31 cellular contexts compared by ENCODE assay signal in the genomic region with DNA sequence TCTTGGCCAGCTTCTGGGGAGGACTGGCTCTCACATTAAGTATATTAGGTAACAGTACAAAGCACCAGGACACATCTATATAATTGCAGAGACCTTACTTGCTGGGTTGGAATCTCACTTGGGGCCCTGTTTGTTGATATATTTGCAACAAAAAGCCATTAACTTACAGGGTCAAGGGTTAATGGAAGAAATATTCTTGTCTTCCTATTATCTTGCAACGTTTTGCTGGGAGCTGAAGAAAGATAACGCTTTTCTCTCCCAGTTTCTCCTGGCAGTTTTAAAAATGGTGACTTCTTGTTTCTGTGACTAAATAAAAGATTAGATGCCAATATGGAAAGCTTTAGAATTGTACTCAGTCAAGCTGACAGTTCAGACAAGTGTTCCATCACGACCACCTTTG.
"Had no signal": no experiment of that assay in that cellular context is flagged by ENCODE, and none has a peak within 500 bp of the region (broad histone marks: within the 10 kb centered on the region; RNA-seq: fewer than 3 reads in every experiment).

No MANE protein-coding gene starts in this region.

- H3K79me2 ChIP-seq: parathyroid adenoma had no signal

- H3K4me1 ChIP-seq: psoas muscle, right lobe of liver, sigmoid colon, spleen, suprapubic skin, testis, tibial artery, transverse colon, upper lobe of right lung, uterus had no signal

- H3K36me3 Mint-ChIP-seq: natural killer cell; neural progenitor cell; stimulated activated memory B cell treated with anti-CD40 and anti-IgM and Interleukin-4, amounts not matched to agents 10 μg/mL and 1 μg/mL and 100 μg/mL, for 72 hours; type B pancreatic cell had no signal

- H3K36me3 ChIP-seq: neural progenitor cell, ovary, right lobe of liver, sigmoid colon, spleen, suprapubic skin, tibial artery, transverse colon, upper lobe of right lung, uterus had no signal

- H3K9ac ChIP-seq: neural progenitor cell, parathyroid adenoma had no signal

- H3K27ac ChIP-seq: neural progenitor cell, ovary, parathyroid adenoma, psoas muscle, right lobe of liver, sigmoid colon, spleen, suprapubic skin, testis, tibial artery, transverse colon, upper lobe of right lung, uterus had no signal

- DNase-seq: natural killer cell; occipital lobe; ovary; posterior cingulate gyrus; psoas muscle; right cardiac atrium; right lobe of liver; sigmoid colon; small intestine; spleen; stimulated activated CD4-positive, alpha-beta T cell treated with anti-CD3 and anti-CD28 coated beads, Interleukin-12 subunit alpha, Interleukin-12 subunit beta, amount 100 ng/mL, for 4 hours; stimulated activated CD4-positive, alpha-beta T cell treated with anti-CD3 and anti-CD28 coated beads, Interleukin-1b, Interleukin-23, amount 100 ng/mL, for 48 hours; stimulated activated CD4-positive, alpha-beta T cell treated with anti-CD3 and anti-CD28 coated beads, Interleukin-4, amount 100 ng/mL, for 1 hour; stimulated activated CD4-positive, alpha-beta T cell treated with anti-CD3 and anti-CD28 coated beads, Interleukin-4, amount 100 ng/mL, for 4 hours; stimulated activated CD8-positive, alpha-beta memory T cell treated with anti-CD3 and anti-CD28 coated beads, Interleukin-4, amount 100 ng/mL, for 48 hours; stimulated activated naive CD4-positive, alpha-beta T cell; stimulated activated naive CD8-positive, alpha-beta T cell treated with anti-CD3 and anti-CD28 coated beads, Interleukin-15, amount 100 ng/mL, for 72 hours; stimulated activated naive CD8-positive, alpha-beta T cell treated with anti-CD3 and anti-CD28 coated beads, Interleukin-15, Interleukin-2, amounts not matched to agents 100 U/mL and 50 U/mL, for 24 hours; substantia nigra; testis; tibial artery; transverse colon; upper lobe of right lung; uterus had no signal

- H2AFZ ChIP-seq: neural progenitor cell, parathyroid adenoma had no signal

- H3K27me3 ChIP-seq: neural progenitor cell, ovary, right lobe of liver, sigmoid colon, spleen, suprapubic skin, testis, tibial artery, transverse colon, upper lobe of right lung, uterus had no signal

- H3K9me3 ChIP-seq: ovary, psoas muscle, right lobe of liver, sigmoid colon, spleen, suprapubic skin, testis, tibial artery, transverse colon, upper lobe of right lung, uterus had no signal

- H3K9me3 Mint-ChIP-seq: nephron had no signal

- H3K4me2 ChIP-seq: neural progenitor cell had no signal

- ATAC-seq: natural killer cell; psoas muscle; right cardiac atrium; right lobe of liver; stimulated activated memory B cell treated with anti-CD40 and anti-IgM and Interleukin-4, amounts not matched to agents 10 μg/mL and 1 μg/mL and 100 μg/mL, for 72 hours; stimulated activated naive CD8-positive, alpha-beta T cell treated with anti-CD3 and anti-CD28 coated beads, Interleukin-15, amount 100 ng/mL, for 72 hours; stimulated activated naive CD8-positive, alpha-beta T cell treated with anti-CD3 and anti-CD28 coated beads, Interleukin-15, Interleukin-2, amounts not matched to agents 100 U/mL and 50 U/mL, for 24 hours; upper lobe of right lung had no signal

- H3K27me3 Mint-ChIP-seq: progenitor cell of endocrine pancreas; stimulated activated naive CD8-positive, alpha-beta T cell treated with anti-CD3 and anti-CD28 coated beads, Interleukin-15, amount 100 ng/mL, for 72 hours; type B pancreatic cell had no signal

- H3K27ac Mint-ChIP-seq: natural killer cell; nephron; neural progenitor cell; progenitor cell of endocrine pancreas; stimulated activated memory B cell treated with anti-CD40 and anti-IgM and Interleukin-4, amounts not matched to agents 10 μg/mL and 1 μg/mL and 100 μg/mL, for 72 hours; stimulated activated naive CD8-positive, alpha-beta T cell treated with anti-CD3 and anti-CD28 coated beads, Interleukin-15, amount 100 ng/mL, for 72 hours; type B pancreatic cell had no signal

- H3K4me1 Mint-ChIP-seq: natural killer cell; nephron; neural progenitor cell; stimulated activated memory B cell treated with anti-CD40 and anti-IgM and Interleukin-4, amounts not matched to agents 10 μg/mL and 1 μg/mL and 100 μg/mL, for 72 hours; stimulated activated naive CD8-positive, alpha-beta T cell treated with anti-CD3 and anti-CD28 coated beads, Interleukin-15, amount 100 ng/mL, for 72 hours had no signal

- H3K4me3 Mint-ChIP-seq: natural killer cell; nephron; neural progenitor cell; stimulated activated memory B cell treated with anti-CD40 and anti-IgM and Interleukin-4, amounts not matched to agents 10 μg/mL and 1 μg/mL and 100 μg/mL, for 72 hours; stimulated activated naive CD8-positive, alpha-beta T cell treated with anti-CD3 and anti-CD28 coated beads, Interleukin-15, amount 100 ng/mL, for 72 hours; type B pancreatic cell had no signal

- H3K4me3 ChIP-seq: neural progenitor cell, ovary, psoas muscle, right lobe of liver, sigmoid colon, spleen, suprapubic skin, testis, tibial artery, transverse colon, upper lobe of right lung, uterus had no signal
